Comparison of ENCODE assay signal across 15 cellular contexts in the genomic region with DNA sequence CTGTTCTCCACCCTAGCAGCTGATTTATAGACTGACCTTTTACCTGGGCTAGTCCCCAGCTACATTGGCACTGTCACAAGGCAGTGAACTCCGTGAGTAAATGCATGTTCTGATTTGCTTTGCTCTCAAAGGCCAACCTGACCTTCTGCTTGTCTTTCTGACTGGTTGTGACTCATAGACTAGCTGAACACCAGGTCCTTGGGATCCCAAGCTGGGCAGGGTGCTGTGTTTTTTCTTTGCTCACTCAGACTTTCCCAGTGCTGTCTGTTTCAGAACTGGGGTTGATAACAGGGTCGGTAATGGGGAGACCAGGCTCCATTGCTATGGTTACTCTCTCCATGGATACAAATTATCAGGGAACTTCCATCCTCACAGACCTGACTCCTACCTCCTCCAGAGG. TPM values are rescaled to one million over a fixed set of nuclear protein-coding genes. Genes with fewer than 3 reads are reported as not detected.
DNase-seq lines count a peak whose midpoint lies in the region; ATAC-seq and TF ChIP-seq lines count a peak whose summit lies in the region.
"Had no signal": no experiment of that assay in that cellular context is flagged by ENCODE, and none has a peak within 500 bp of the region (broad histone marks: within the 10 kb centered on the region; RNA-seq: fewer than 3 reads in every experiment).

No MANE protein-coding gene starts in this region.

- peaks cover 1% of the 10 kb centered on the region for H3K36me3 Mint-ChIP-seq in progenitor cell of endocrine pancreas (ENCODE audit: insufficient read depth)

- H3K9me3 Mint-ChIP-seq in progenitor cell of endocrine pancreas (ENCODE audit: low read depth) = peaks cover 5% of the 10 kb centered on the region

- no peaks in the 10 kb centered on the region for H3K79me2 ChIP-seq in GM23248 (ENCODE audit: insufficient read depth)

- no peak overlapping the region for H3K9ac ChIP-seq in GM23248

- ATAC-seq in HG03108 (IDR thresholded peaks at IDR 0.05; ENCODE audit: unreplicated experiment) = no peak

- WGBS in GM23248 (ENCODE audit: low coverage in 1 of 2, low lambda C conversion rate in 2 of 2, missing lambda C conversion rate in 2 of 2), 2 experiments = 0% methylated on average over 2 of the region's 2 CpGs

- no peak overlapping the region for H3K4me3 Mint-ChIP-seq in progenitor cell of endocrine pancreas (ENCODE audit: low read depth)

- no peaks in the 10 kb centered on the region for H3K9me3 ChIP-seq in GM23248 (ENCODE audit: low read depth)

- H3K36me3 ChIP-seq in GM23248 (ENCODE audit: low read depth) = no peaks in the 10 kb centered on the region

- no peaks in the 10 kb centered on the region for H4K20me1 ChIP-seq in GM23248 (ENCODE audit: insufficient read depth)

- no peak overlapping the region for H2AFZ ChIP-seq in GM23248

- peak; percentile 58 for DNase-seq in GM23248
- DNase-seq in NCI-H226 = peak; percentile 88
- peak; percentile 70 for DNase-seq in fibroblast of mammary gland (ENCODE audit: low read depth)
- no peak for DNase-seq in progenitor cell of endocrine pancreas (ENCODE audit: low spot score, unreplicated experiment)
- no peak for DNase-seq in NCI-H2081 (lab: John Stamatoyannopoulos, UW)
- DNase-seq in UCSD-AML1 (lab: John Stamatoyannopoulos, UW; ENCODE audit: unreplicated experiment) = no peak
- DNase-seq in KBM-7 = no peak
- DNase-seq: activated CD4-positive, alpha-beta T cell treated with anti-CD3 and anti-CD28 coated beads for 48 hours; activated effector memory CD4-positive, alpha-beta T cell treated with Interleukin-2 at 50 U/mL for 16 hours; cortex of kidney; DMS79; NCI-H2171 treated with DMSO at 0.1 percent for 48 hours had no signal

- H3K4me3 ChIP-seq in GM23248 = no peak overlapping the region
- H3K4me3 ChIP-seq in fibroblast of mammary gland (ENCODE audit: control insufficient read depth, low read depth, low read length) = no peak overlapping the region
- H3K4me3 ChIP-seq: SK-N-MC had no signal

- H3K4me1 Mint-ChIP-seq in progenitor cell of endocrine pancreas (ENCODE audit: low read depth) = peaks cover 5% of the 10 kb centered on the region

- peaks cover 6% of the 10 kb centered on the region; the same call in 1 of the 2 replicates for H3K27me3 ChIP-seq in GM23248 (replicated peaks; ENCODE audit: insufficient read depth)

- peaks cover 6% of the 10 kb centered on the region for H3K27me3 Mint-ChIP-seq in progenitor cell of endocrine pancreas

- no peak overlapping the region for H3K27ac ChIP-seq in GM23248
- H3K27ac ChIP-seq: SK-N-MC had no signal

- in situ Hi-C loops in GM23248 (cut with MboI) (no loop called here), KBM-7 (cut with MboI; ENCODE audit: low pct_unique_long_range_greater_than_20kb, low sequenced_read_pairs) (no loop called here)

- TF ChIP-seq CTCF in fibroblast of mammary gland (conservative IDR thresholded peaks at IDR 0.05; ENCODE audit: control insufficient read depth, insufficient read depth, low read depth, low read length) (no peak), progenitor cell of endocrine pancreas (IDR thresholded peaks at IDR 0.05; ENCODE audit: unreplicated experiment) (no peak)

- H3K9me2 ChIP-seq in GM23248 (ENCODE audit: insufficient read depth) = no peaks in the 10 kb centered on the region

- no peaks in the 10 kb centered on the region for H3K4me1 ChIP-seq in GM23248 (ENCODE audit: insufficient read depth)

- H3K4me2 ChIP-seq in GM23248 (ENCODE audit: unreplicated experiment) = no peak overlapping the region

- 0 out of 2 replicates have a peak, but pooled peaks cover 5% of the 10 kb centered on the region for H3F3A ChIP-seq in GM23248 (ENCODE audit: insufficient read depth)

- peak overlapping the region; percentile 65 for H3K27ac Mint-ChIP-seq in progenitor cell of endocrine pancreas

RNA-seq across cellular contexts. Expression of a gene that starts 35.0 kb away (rescaled TPM):
- not detected in 2 replicates for total RNA-seq in GM23248 (2014; rRNA removed; shearing (Covaris generic))
- not detected in 2 replicates for polyA plus RNA-seq in GM23248 (2016; fragmentation: Nextera tagmentation; extraction: Ambion mirVana)
- not detected in 2 replicates for total RNA-seq in progenitor cell of endocrine pancreas
- total RNA-seq: glomerular endothelial cell had no signal

Comparison
In these comparisons a context has a peak if more than half of its experiments do, and no peak if none do; other contexts are left out.
1. DNase-seq: peak in GM23248 (single experiment), NCI-H226 (single experiment) and fibroblast of mammary gland (single experiment); none in progenitor cell of endocrine pancreas (single experiment), NCI-H2081 (0 of 2), UCSD-AML1 (single experiment) and KBM-7 (single experiment).